ENCODE assay signal across 21 cellular contexts in the genomic region with DNA sequence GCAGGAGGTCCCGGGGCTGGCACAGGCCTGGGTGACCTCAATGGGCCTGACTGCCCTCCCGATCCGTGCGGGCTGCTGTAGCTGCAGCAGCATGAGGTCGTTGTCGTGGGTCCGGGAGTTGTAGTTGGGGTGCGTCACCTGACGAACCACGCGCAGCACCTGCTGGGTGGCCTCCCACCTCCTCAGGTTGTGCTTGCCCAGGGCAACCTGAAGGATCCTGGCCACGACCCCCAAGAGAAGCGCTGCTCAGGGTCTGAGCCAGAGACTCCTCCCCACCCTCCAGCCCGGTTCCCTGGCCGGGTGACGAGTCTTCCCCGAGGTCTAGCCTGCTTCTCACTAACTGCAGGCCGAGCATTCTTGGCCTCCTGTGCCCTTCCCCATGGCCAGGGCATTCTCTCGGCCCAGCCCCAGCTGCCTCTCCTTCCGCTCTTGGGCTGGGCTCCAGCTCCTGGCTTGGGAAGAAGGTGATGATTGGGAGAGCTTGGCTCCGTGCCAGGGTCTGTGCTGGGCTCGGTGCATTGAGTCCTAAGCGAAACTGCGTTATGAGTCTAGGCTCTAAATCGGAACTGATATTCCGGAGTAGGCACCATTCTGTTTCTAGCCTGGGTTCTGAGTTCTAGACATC. TPM values are rescaled to one million over a fixed set of nuclear protein-coding genes. Genes with fewer than 3 reads are reported as not detected.
DNase-seq lines count a peak whose midpoint lies in the region; ATAC-seq and TF ChIP-seq lines count a peak whose summit lies in the region.
"Had no signal": no experiment of that assay in that cellular context is flagged by ENCODE, and none has a peak within 500 bp of the region (broad histone marks: within the 10 kb centered on the region; RNA-seq: fewer than 3 reads in every experiment).

No MANE protein-coding gene starts in this region.

- H3K9me3 ChIP-seq in cardiac muscle cell (ENCODE audit: low read depth) (no peaks in the 10 kb centered on the region), upper lobe of right lung (no peaks in the 10 kb centered on the region)
- no peaks in the 10 kb centered on the region for H3K9me3 ChIP-seq in CD4-positive, alpha-beta memory T cell (ENCODE audit: control insufficient read depth in 1 of 2, low read length in 2 of 2)
- H3K9me3 ChIP-seq: suprapubic skin had no signal

- no peak overlapping the region for H3K27ac Mint-ChIP-seq in CD4-positive, alpha-beta memory T cell
- H3K27ac Mint-ChIP-seq: activated CD4-positive, alpha-beta T cell treated with anti-CD3 and anti-CD28 coated beads, Interleukin-2, amount 10 ng/mL, durations not matched to agents 7 days and 5 days had no signal

- H3K36me3 Mint-ChIP-seq in CD4-positive, alpha-beta memory T cell = peaks cover 0 to 4% of the 10 kb centered on the region in 2 donors

- intact Hi-C loops in upper lobe of right lung (cut with DNase I) = no loop called here
- intact Hi-C loops in CD4-positive, alpha-beta memory T cell (cut with micrococcal nuclease) = no loop called here

- DNase-seq in activated effector memory CD4-positive, alpha-beta T cell treated with anti-CD3 and anti-CD28 coated beads, Interleukin-2, amount 50 U/mL, for 16 hours = peak; percentile 25
- DNase-seq in activated effector memory CD4-positive, alpha-beta T cell treated with Interleukin-2 at 50 U/mL for 16 hours = no peak
- DNase-seq in NCI-H226 = peak; percentile 13
- DNase-seq in cardiac muscle cell (ENCODE audit: low read depth in 1 of 2, low spot score in 1 of 2) = peak; percentile 53 to 83
- DNase-seq in upper lobe of right lung = no peak
- DNase-seq in NOMO-1 treated with dmso at 0.1 percent for 144 hours (lab: John Stamatoyannopoulos, UW; ENCODE audit: unreplicated experiment) = no peak
- no peak for DNase-seq in CD4-positive, alpha-beta memory T cell
- DNase-seq in SKM-1 (lab: John Stamatoyannopoulos, UW; ENCODE audit: unreplicated experiment) = no peak
- DNase-seq: activated CD4-positive, alpha-beta T cell treated with anti-CD3 and anti-CD28 coated beads, Interleukin-2, amount 10 ng/mL, durations not matched to agents 7 days and 5 days; dermis blood vessel endothelial cell; foreskin fibroblast; GM23248; MV-4-11; NCI-H187 treated with DMSO at 0.1 percent for 48 hours; NCI-H510A treated with DMSO at 0.1 percent for 48 hours; stimulated activated CD4-positive, alpha-beta T cell treated with anti-CD3 and anti-CD28 coated beads, Interleukin-15, amount 100 ng/mL, for 24 hours; T-helper 2 cell had no signal

- CTCF ChIA-PET in CD4-positive, alpha-beta memory T cell (lab: Charles Lee; ENCODE audit: partially characterized antibody) = no interaction called here

- no peaks in the 10 kb centered on the region for H3K4me1 ChIP-seq in cardiac muscle cell (ENCODE audit: low read depth)
- H3K4me1 ChIP-seq in upper lobe of right lung = no peaks in the 10 kb centered on the region
- no peaks in the 10 kb centered on the region for H3K4me1 ChIP-seq in CD4-positive, alpha-beta memory T cell (ENCODE audit: insufficient read depth, low read length)

- H3K27me3 ChIP-seq in cardiac muscle cell (peaks cover 4% of the 10 kb centered on the region), upper lobe of right lung (peaks cover 6% of the 10 kb centered on the region)
- no peaks in the 10 kb centered on the region for H3K27me3 ChIP-seq in CD4-positive, alpha-beta memory T cell (ENCODE audit: insufficient read depth, low read length)

- peak; percentile 16 for ATAC-seq in upper lobe of right lung

- POLR2A ChIA-PET in CD4-positive, alpha-beta memory T cell (lab: Charles Lee; ENCODE audit: partially characterized antibody) = interaction anchor here (0.7 kb wide), 1 partner anchor 79 kb away, joined by 4 read pairs; no protein-coding TSS in a partner anchor

- H3K4me3 ChIP-seq in cardiac muscle cell (no peak overlapping the region), upper lobe of right lung (no peak overlapping the region)
- H3K4me3 ChIP-seq in CD4-positive, alpha-beta memory T cell (ENCODE audit: low read length in 2 of 2) = no peak overlapping the region
- H3K4me3 ChIP-seq: GM23248, lung, suprapubic skin had no signal

- peaks cover 3 to 9% of the 10 kb centered on the region in 2 donors for H3K27me3 Mint-ChIP-seq in CD4-positive, alpha-beta memory T cell

- H3K4me1 Mint-ChIP-seq in CD4-positive, alpha-beta memory T cell = no peaks in the 10 kb centered on the region
- H3K4me1 Mint-ChIP-seq: activated CD4-positive, alpha-beta T cell treated with anti-CD3 and anti-CD28 coated beads, Interleukin-2, amount 10 ng/mL, durations not matched to agents 7 days and 5 days had no signal

- TF ChIP-seq CTCF in cardiac muscle cell (IDR thresholded peaks at IDR 0.05; ENCODE audit: low read depth, low read length) (no peak), upper lobe of right lung (IDR thresholded peaks at IDR 0.05) (no peak)

- no peaks in the 10 kb centered on the region for H3K9me3 Mint-ChIP-seq in CD4-positive, alpha-beta memory T cell
- H3K9me3 Mint-ChIP-seq: activated CD4-positive, alpha-beta T cell treated with anti-CD3 and anti-CD28 coated beads, Interleukin-2, amount 10 ng/mL, durations not matched to agents 7 days and 5 days had no signal

- H3K27ac ChIP-seq in cardiac muscle cell = no peak overlapping the region
- no peak overlapping the region for H3K27ac ChIP-seq in upper lobe of right lung
- no peak overlapping the region for H3K27ac ChIP-seq in CD4-positive, alpha-beta memory T cell (ENCODE audit: low read depth, low read length)
- H3K27ac ChIP-seq: C4-2B, GM23248, suprapubic skin had no signal

- H3K4me3 Mint-ChIP-seq in CD4-positive, alpha-beta memory T cell = no peak overlapping the region
- H3K4me3 Mint-ChIP-seq: activated CD4-positive, alpha-beta T cell treated with anti-CD3 and anti-CD28 coated beads, Interleukin-2, amount 10 ng/mL, durations not matched to agents 7 days and 5 days had no signal

- H3K36me3 ChIP-seq in cardiac muscle cell (no peaks in the 10 kb centered on the region), upper lobe of right lung (no peaks in the 10 kb centered on the region)
- no peaks in the 10 kb centered on the region for H3K36me3 ChIP-seq in CD4-positive, alpha-beta memory T cell (ENCODE audit: insufficient read depth, low read length)
- H3K36me3 ChIP-seq: suprapubic skin had no signal

RNA-seq across cellular contexts. Expression of a gene that starts 3.1 kb away (rescaled TPM):
- total RNA-seq in cardiac muscle cell (0.24 TPM in 1 of 2 replicates, not detected in the other), upper lobe of right lung (not detected)
- polyA plus RNA-seq in cardiac muscle cell = 0.75 TPM in 1 of 2 replicates, not detected in the other
- 1 to 10 TPM in 1 of 2 experiments, not detected in 1; 1.1 TPM for total RNA-seq in CD4-positive, alpha-beta memory T cell
- polyA plus RNA-seq in CD4-positive, alpha-beta memory T cell = not detected
- total RNA-seq: dermis blood vessel endothelial cell, endothelial cell of umbilical vein, GM23248 had no signal
- polyA plus RNA-seq: GM23248 had no signal

RNA-seq across cellular contexts. Expression of a gene that starts 14.7 kb away (rescaled TPM):
- total RNA-seq in cardiac muscle cell (0.45 TPM in 1 of 2 replicates, not detected in the other), upper lobe of right lung (not detected)
- not detected in 2 replicates for polyA plus RNA-seq in cardiac muscle cell
- not detected for total RNA-seq in CD4-positive, alpha-beta memory T cell
- polyA plus RNA-seq in CD4-positive, alpha-beta memory T cell = not detected
- total RNA-seq: activated CD4-positive, alpha-beta T cell treated with anti-CD3 and anti-CD28 coated beads, Interleukin-2, amount 10 ng/mL, durations not matched to agents 7 days and 5 days; dermis blood vessel endothelial cell; endothelial cell of umbilical vein; GM23248 had no signal
- polyA plus RNA-seq: endothelial cell of umbilical vein had no signal

RNA-seq across cellular contexts. Expression of a gene that starts 28.6 kb away (rescaled TPM):
- 13.5 and 13.8 TPM in 2 replicates for total RNA-seq in cardiac muscle cell
- 9.4 and 15.6 TPM in 2 replicates for polyA plus RNA-seq in cardiac muscle cell
- total RNA-seq in upper lobe of right lung = 8.5 TPM
- total RNA-seq in CD4-positive, alpha-beta memory T cell = 10 to 100 TPM; 11.4 TPM
- polyA plus RNA-seq in CD4-positive, alpha-beta memory T cell = 1 to 10 TPM; 1.4 to 9.2 TPM

RNA-seq across cellular contexts. Expression of a gene that starts 44.8 kb away (rescaled TPM):
- total RNA-seq in cardiac muscle cell (not detected in 2 replicates), upper lobe of right lung (not detected)
- polyA plus RNA-seq in cardiac muscle cell = not detected in 2 replicates
- not detected for total RNA-seq in CD4-positive, alpha-beta memory T cell
- polyA plus RNA-seq in CD4-positive, alpha-beta memory T cell = not detected
- total RNA-seq: activated CD4-positive, alpha-beta T cell treated with anti-CD3 and anti-CD28 coated beads, Interleukin-2, amount 10 ng/mL, durations not matched to agents 7 days and 5 days; dermis blood vessel endothelial cell; endothelial cell of umbilical vein; GM23248 had no signal
- polyA plus RNA-seq: endothelial cell of umbilical vein, GM23248 had no signal

RNA-seq across cellular contexts. Expression of a gene that starts 45.1 kb away (rescaled TPM):
- total RNA-seq in cardiac muscle cell (not detected in 2 replicates), upper lobe of right lung (14.5 TPM)
- polyA plus RNA-seq in cardiac muscle cell = not detected in 2 replicates
- 1 to 10 TPM; 3.4 to 3.9 TPM for total RNA-seq in CD4-positive, alpha-beta memory T cell
- 1 to 10 TPM; 2.4 to 2.6 TPM for polyA plus RNA-seq in CD4-positive, alpha-beta memory T cell
- total RNA-seq: dermis blood vessel endothelial cell, endothelial cell of umbilical vein, GM23248 had no signal
- polyA plus RNA-seq: endothelial cell of umbilical vein, GM23248 had no signal

Comparison
In these comparisons a context has a peak if more than half of its experiments do, and no peak if none do; other contexts are left out.
1. DNase-seq: peak in activated effector memory CD4-positive, alpha-beta T cell treated with anti-CD3 and anti-CD28 coated beads, Interleukin-2, amount 50 U/mL, for 16 hours (single experiment), NCI-H226 (single experiment) and cardiac muscle cell (2 of 2); none in activated effector memory CD4-positive, alpha-beta T cell treated with Interleukin-2 at 50 U/mL for 16 hours (single experiment), upper lobe of right lung (single experiment), NOMO-1 treated with dmso at 0.1 percent for 144 hours (single experiment), CD4-positive, alpha-beta memory T cell (0 of 5) and SKM-1 (single experiment).